ENCODE assay signal across 7 cellular contexts in the genomic region with DNA sequence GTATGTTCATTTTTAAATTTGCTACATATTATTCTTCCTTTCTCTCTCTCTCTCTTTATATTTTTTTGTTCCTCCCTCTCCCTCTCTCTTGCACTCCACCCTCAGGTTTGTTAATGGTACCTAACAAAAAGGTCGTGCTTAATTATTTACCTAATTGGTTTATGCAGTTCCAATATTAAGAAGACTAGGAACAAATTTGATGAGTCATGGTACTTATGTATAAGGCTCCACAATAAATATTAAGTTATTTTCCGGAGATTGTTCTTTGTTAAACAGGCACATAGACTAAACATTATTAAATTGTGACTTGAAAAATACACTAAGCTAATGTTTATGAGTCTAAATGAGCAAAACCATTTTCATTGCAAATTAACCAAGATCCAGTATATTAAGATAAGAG.
"Had no signal": no experiment of that assay in that cellular context is flagged by ENCODE, and none has a peak within 500 bp of the region (broad histone marks: within the 10 kb centered on the region; RNA-seq: fewer than 3 reads in every experiment).

No MANE protein-coding gene starts in this region.

- FAIRE-seq: H54 had no signal

- H3K9ac ChIP-seq: GM23248 had no signal

- H3K4me3 ChIP-seq: GM23248 had no signal

- H3K27ac ChIP-seq: GM23248, HL-60 had no signal

- DNase-seq: GM23248, GOT3, H9, HCEC 1CT, KG1 had no signal

- H2AFZ ChIP-seq: GM23248 had no signal
